9 cellular contexts compared by ENCODE assay signal in the genomic region with DNA sequence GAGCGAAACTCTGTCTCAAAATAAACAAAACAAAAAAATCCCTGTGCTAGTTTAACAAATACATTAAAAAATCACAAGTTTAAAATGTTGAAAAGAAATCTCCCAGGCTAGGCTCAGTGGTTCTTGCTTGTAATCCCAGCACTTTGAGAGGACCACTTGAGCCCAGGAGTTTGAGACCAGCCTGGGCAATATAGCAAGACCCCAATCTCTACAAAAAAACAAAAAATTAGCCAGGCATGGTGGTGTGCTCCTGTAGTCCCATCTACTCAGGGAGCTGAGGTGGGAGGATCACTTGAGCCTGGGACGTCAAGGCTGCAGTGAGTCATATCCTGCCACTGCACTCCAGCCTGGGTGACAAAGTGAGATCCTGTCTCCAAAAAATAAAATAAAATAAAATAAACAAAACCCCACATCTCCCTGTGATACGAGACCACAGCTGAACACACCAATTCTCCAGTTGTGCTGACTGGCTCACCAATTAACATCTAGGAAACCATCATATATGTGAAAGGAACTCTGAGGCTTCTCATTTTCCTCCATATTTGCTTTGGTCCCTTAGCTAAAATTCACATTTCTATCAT. TPM values are rescaled to one million over a fixed set of nuclear protein-coding genes. Genes with fewer than 3 reads are reported as not detected.
DNase-seq lines count a peak whose midpoint lies in the region; ATAC-seq and TF ChIP-seq lines count a peak whose summit lies in the region.
"Had no signal": no experiment of that assay in that cellular context is flagged by ENCODE, and none has a peak within 500 bp of the region (broad histone marks: within the 10 kb centered on the region; RNA-seq: fewer than 3 reads in every experiment).

No MANE protein-coding gene starts in this region.

- H3K27me3 ChIP-seq in heart right ventricle (no peaks in the 10 kb centered on the region), right atrium auricular region (no peaks in the 10 kb centered on the region), stomach smooth muscle (ENCODE audit: control insufficient read depth in 1 of 2, insufficient read depth in 2 of 2, low read length in 2 of 2) (no peaks in the 10 kb centered on the region)

- H3K9me3 Mint-ChIP-seq in activated CD4-positive, alpha-beta T cell treated with anti-CD3 and anti-CD28 coated beads, Interleukin-2, amount 10 ng/mL, durations not matched to agents 24 days and 14 days, result no peaks in the 10 kb centered on the region

- H3K4me3 ChIP-seq in heart right ventricle (no peak overlapping the region), right atrium auricular region (no peak overlapping the region), stomach smooth muscle (ENCODE audit: low read length in 2 of 2) (no peak overlapping the region)

- H3K36me3 ChIP-seq in heart right ventricle (peaks cover 0 to 83% (median 5%) of the 10 kb centered on the region in 9 donors), right atrium auricular region (peaks cover 62% of the 10 kb centered on the region), stomach smooth muscle (ENCODE audit: control insufficient read depth in 2 of 2, insufficient read depth in 2 of 2, low read length in 2 of 2) (peaks cover 19 to 48% of the 10 kb centered on the region in 2 donors)

- TF ChIP-seq CTCF in heart right ventricle (IDR thresholded peaks at IDR 0.05), result no peak
- TF ChIP-seq CTCF in right atrium auricular region (IDR thresholded peaks at IDR 0.05), result no peak

- no peak overlapping the region for H3K9ac ChIP-seq in stomach smooth muscle (ENCODE audit: low read length in 2 of 2)

- peak overlapping the region; percentile 67 for H3K4me3 Mint-ChIP-seq in activated CD4-positive, alpha-beta T cell treated with anti-CD3 and anti-CD28 coated beads, Interleukin-2, amount 10 ng/mL, durations not matched to agents 24 days and 14 days

- intact Hi-C loops in heart right ventricle (cut with DNase I), result loop anchor here in 2 of 10 donors (10.0 kb wide), 1 partner anchor 265 kb away; no protein-coding TSS in a partner anchor
- intact Hi-C loops in activated CD4-positive, alpha-beta T cell treated with anti-CD3 and anti-CD28 coated beads, Interleukin-2, amount 10 ng/mL, durations not matched to agents 24 days and 14 days (cut with micrococcal nuclease), result loop anchor here (10.0 kb wide), 3 partner anchors 85 to 735 kb away; a partner anchor contains a TSS

- H3K27ac ChIP-seq in heart right ventricle (peak overlapping the region in 2 of 10 donors; percentile 31 to 50), right atrium auricular region (peak overlapping the region in 1 of 2 donors; percentile 33), stomach smooth muscle (ENCODE audit: low read length) (peak overlapping the region; percentile 41)

- H3K4me1 ChIP-seq in heart right ventricle, result peaks cover 0 to 36% (median under 1%) of the 10 kb centered on the region in 9 donors
- H3K4me1 ChIP-seq in right atrium auricular region, result no peaks in the 10 kb centered on the region
- H3K4me1 ChIP-seq in stomach smooth muscle (ENCODE audit: control insufficient read depth, insufficient read depth, low read length), result peaks cover 4% of the 10 kb centered on the region

- peak in 1 of 2 donors; percentile 4 for DNase-seq in heart right ventricle
- no peak for DNase-seq in right atrium auricular region (ENCODE audit: low spot score)
- peak; percentile 69 for DNase-seq in activated CD4-positive, alpha-beta T cell treated with anti-CD3 and anti-CD28 coated beads, Interleukin-2, amount 10 ng/mL, durations not matched to agents 24 days and 14 days
- peak; percentile 44 for DNase-seq in fibroblast of gingiva (ENCODE audit: low read depth)
- no peak for DNase-seq in medulla oblongata (ENCODE audit: extremely low spot score)
- no peak for DNase-seq in NCI-H345 treated with DMSO at 0.1 percent for 48 hours (lab: John Stamatoyannopoulos, UW; ENCODE audit: unreplicated experiment)
- DNase-seq in cerebellar nuclear complex (lab: John Stamatoyannopoulos, UW), result no peak

- ATAC-seq in heart right ventricle, result peak in 5 of 8 donors; percentile 48 to 66 (median 61)

- H3K9me3 ChIP-seq in heart right ventricle (no peaks in the 10 kb centered on the region), right atrium auricular region (no peaks in the 10 kb centered on the region), stomach smooth muscle (ENCODE audit: control insufficient read depth in 2 of 2, low read length in 2 of 2) (no peaks in the 10 kb centered on the region)

- peaks cover 31% of the 10 kb centered on the region for H3K4me1 Mint-ChIP-seq in activated CD4-positive, alpha-beta T cell treated with anti-CD3 and anti-CD28 coated beads, Interleukin-2, amount 10 ng/mL, durations not matched to agents 24 days and 14 days

- H3K27ac Mint-ChIP-seq in activated CD4-positive, alpha-beta T cell treated with anti-CD3 and anti-CD28 coated beads, Interleukin-2, amount 10 ng/mL, durations not matched to agents 24 days and 14 days, result peak overlapping the region; percentile 91

- peaks cover 57% of the 10 kb centered on the region for H3K36me3 Mint-ChIP-seq in activated CD4-positive, alpha-beta T cell treated with anti-CD3 and anti-CD28 coated beads, Interleukin-2, amount 10 ng/mL, durations not matched to agents 24 days and 14 days (ENCODE audit: low read depth)

- no peaks in the 10 kb centered on the region for H3K27me3 Mint-ChIP-seq in activated CD4-positive, alpha-beta T cell treated with anti-CD3 and anti-CD28 coated beads, Interleukin-2, amount 10 ng/mL, durations not matched to agents 24 days and 14 days

- WGBS in heart right ventricle, 2 donors, result 52 to 58% methylated on average over 3 of the region's 3 CpGs

RNA-seq across cellular contexts. Expression of a gene that starts 7.3 kb away (rescaled TPM):
- 100 to 1,000 TPM; 404 to 657 (median 436) TPM for total RNA-seq in heart right ventricle
- 100 to 1,000 TPM; 397 to 783 TPM for polyA plus RNA-seq in heart right ventricle
- total RNA-seq in right atrium auricular region, result 100 to 1,000 TPM; 400 to 629 TPM
- 1,047 and 1,054 TPM in 2 replicates for total RNA-seq in activated CD4-positive, alpha-beta T cell treated with anti-CD3 and anti-CD28 coated beads, Interleukin-2, amount 10 ng/mL, durations not matched to agents 24 days and 14 days

RNA-seq across cellular contexts. Expression of a gene that starts 30.9 kb away (rescaled TPM):
- total RNA-seq in heart right ventricle (under 1 TPM in 3 of 10 donors, not detected in 7; 0.08 to 0.23 (median 0.17) TPM), right atrium auricular region (under 1 TPM in 1 of 2 donors, not detected in 1; 0.15 TPM)
- under 1 TPM in 1 of 2 donors, not detected in 1; 0.01 TPM for polyA plus RNA-seq in heart right ventricle
- total RNA-seq in activated CD4-positive, alpha-beta T cell treated with anti-CD3 and anti-CD28 coated beads, Interleukin-2, amount 10 ng/mL, durations not matched to agents 24 days and 14 days, result 8.1 and 8.3 TPM in 2 replicates

RNA-seq across cellular contexts. Expression of a gene that starts 36.0 kb away (rescaled TPM):
- under 1 TPM in 2 of 10 donors, not detected in 8; 0.20 to 0.53 TPM for total RNA-seq in heart right ventricle
- polyA plus RNA-seq in heart right ventricle, result under 1 TPM in 1 of 2 donors, not detected in 1; 0.83 TPM
- total RNA-seq in right atrium auricular region, result under 1 TPM in 1 of 2 donors, not detected in 1; 0.51 TPM
- not detected in 2 replicates for total RNA-seq in activated CD4-positive, alpha-beta T cell treated with anti-CD3 and anti-CD28 coated beads, Interleukin-2, amount 10 ng/mL, durations not matched to agents 24 days and 14 days
- total RNA-seq: T-helper 2 cell treated with Interferon-gamma antibody and Interleukin-4, amounts not matched to agents 100 ng/mL and 5 ng/mL, for 36 hours had no signal

Comparison
In these comparisons a context has a peak if more than half of its experiments do, and no peak if none do; other contexts are left out.
1. DNase-seq: peak in activated CD4-positive, alpha-beta T cell treated with anti-CD3 and anti-CD28 coated beads, Interleukin-2, amount 10 ng/mL, durations not matched to agents 24 days and 14 days (single experiment) and fibroblast of gingiva (single experiment); none in right atrium auricular region (single experiment), medulla oblongata (single experiment), NCI-H345 treated with DMSO at 0.1 percent for 48 hours (single experiment) and cerebellar nuclear complex (0 of 2).